9 cellular contexts compared by ENCODE assay signal in genomic region chr18:2572892-2573291, GRCh38. TPM values are rescaled to one million over a fixed set of nuclear protein-coding genes. Genes with fewer than 3 reads are reported as not detected.
A peak's percentile ranks its signal among the peaks of the same experiment; 100 is the strongest.
DNase-seq lines count a peak whose midpoint lies in the region; ATAC-seq and TF ChIP-seq lines count a peak whose summit lies in the region.
"Had no signal": no experiment of that assay in that cellular context is flagged by ENCODE, and none has a peak within 500 bp of the region (broad histone marks: within the 10 kb centered on the region; RNA-seq: fewer than 3 reads in every experiment).

No MANE protein-coding gene starts in this region.

- H3K27me3 ChIP-seq in PC-3 (ENCODE audit: low read length) = no peaks in the 10 kb centered on the region
- H3K27me3 ChIP-seq in endodermal cell (ENCODE audit: control insufficient read depth, insufficient read depth, low read length, poor library complexity, severe bottlenecking) = no peaks in the 10 kb centered on the region

- POLR2A ChIA-PET in PC-3 (lab: Charles Lee; ENCODE audit: unreplicated experiment) = interaction anchor here (1.0 to 1.2 kb wide), 2 partner anchors 83 to 84 kb away, joined by 3 to 7 read pairs; no protein-coding TSS in a partner anchor

- H3K4me3 ChIP-seq in PC-3 (ENCODE audit: low read length) (peak overlapping the region; percentile 97), endodermal cell (ENCODE audit: low read length) (peak overlapping the region; percentile 95), skeletal muscle cell (ENCODE audit: low read depth, low read length) (peak overlapping the region; percentile 74)

- H3K9ac ChIP-seq in PC-3 (ENCODE audit: low read length) (peak overlapping the region; percentile 94), endodermal cell (ENCODE audit: extremely low read depth, low read length, poor library complexity, severe bottlenecking) (peak overlapping the region; percentile 97)

- peaks cover 28% of the 10 kb centered on the region for H3K36me3 ChIP-seq in PC-3 (ENCODE audit: low read depth, low read length)
- H3K36me3 ChIP-seq in endodermal cell (ENCODE audit: control insufficient read depth, insufficient read depth, low read length) = peaks cover 32% of the 10 kb centered on the region

- H3K4me1 ChIP-seq in PC-3 (ENCODE audit: insufficient read depth, low read length) (peaks cover 15% of the 10 kb centered on the region), endodermal cell (ENCODE audit: control insufficient read depth, insufficient read depth, low read length) (peaks cover 4% of the 10 kb centered on the region)

- peak overlapping the region; percentile 99 for H3K27ac Mint-ChIP-seq in activated CD8-positive, alpha-beta memory T cell treated with anti-CD3 and anti-CD28 coated beads, Interleukin-2, amount 10 ng/mL, durations not matched to agents 7 days and 5 days
- peak overlapping the region; percentile 57 for H3K27ac Mint-ChIP-seq in endodermal cell

- no peak overlapping the region for H3K27ac ChIP-seq in PC-3 (ENCODE audit: low read length)
- H3K27ac ChIP-seq in endodermal cell (ENCODE audit: low read depth, low read length) = no peak overlapping the region

- peaks cover 56% of the 10 kb centered on the region for H3K4me1 Mint-ChIP-seq in activated CD8-positive, alpha-beta memory T cell treated with anti-CD3 and anti-CD28 coated beads, Interleukin-2, amount 10 ng/mL, durations not matched to agents 7 days and 5 days
- H3K4me1 Mint-ChIP-seq in endodermal cell = peaks cover 23% of the 10 kb centered on the region

- H3K9me3 ChIP-seq in PC-3 (ENCODE audit: low read length) (no peaks in the 10 kb centered on the region), endodermal cell (ENCODE audit: control insufficient read depth, low read length) (no peaks in the 10 kb centered on the region)

- peaks cover 84% of the 10 kb centered on the region for H3K79me2 ChIP-seq in PC-3 (ENCODE audit: low read length)

- no peaks in the 10 kb centered on the region for H3F3A ChIP-seq in PC-3 (ENCODE audit: low read length, unreplicated experiment)

- TF ChIP-seq CTCF in PC-3 (conservative IDR thresholded peaks at IDR 0.05; ENCODE audit: low read depth, low read length) = no peak
- no peak for TF ChIP-seq CTCF in endodermal cell (conservative IDR thresholded peaks at IDR 0.05)

- H4K20me1 ChIP-seq in PC-3 (ENCODE audit: low read length) = no peaks in the 10 kb centered on the region

- H3K36me3 Mint-ChIP-seq in activated CD8-positive, alpha-beta memory T cell treated with anti-CD3 and anti-CD28 coated beads, Interleukin-2, amount 10 ng/mL, durations not matched to agents 7 days and 5 days = peaks cover 50% of the 10 kb centered on the region
- H3K36me3 Mint-ChIP-seq in endodermal cell (ENCODE audit: low read depth) = peaks cover 15% of the 10 kb centered on the region

- H3K27me3 Mint-ChIP-seq in activated CD8-positive, alpha-beta memory T cell treated with anti-CD3 and anti-CD28 coated beads, Interleukin-2, amount 10 ng/mL, durations not matched to agents 7 days and 5 days = no peaks in the 10 kb centered on the region
- H3K27me3 Mint-ChIP-seq in endodermal cell (ENCODE audit: insufficient read depth) = no peaks in the 10 kb centered on the region

- H2AFZ ChIP-seq in PC-3 (ENCODE audit: low read length) = no peak overlapping the region

- no peak for ATAC-seq in activated CD8-positive, alpha-beta memory T cell treated with anti-CD3 and anti-CD28 coated beads, Interleukin-2, amount 10 ng/mL, durations not matched to agents 7 days and 5 days
- ATAC-seq in PC-3 (no peak), HG03045 (IDR thresholded peaks at IDR 0.05; ENCODE audit: unreplicated experiment) (no peak)

- CTCF ChIA-PET in activated CD8-positive, alpha-beta memory T cell treated with anti-CD3 and anti-CD28 coated beads, Interleukin-2, amount 10 ng/mL, durations not matched to agents 7 days and 5 days (lab: Charles Lee) = interaction anchor here (1.0 to 1.2 kb wide), 2 partner anchors 78 to 83 kb away, joined by 3 to 5 read pairs; no protein-coding TSS in a partner anchor
- CTCF ChIA-PET in PC-3 (lab: Charles Lee) = no interaction called here

- peak overlapping the region; percentile 97 for H3K4me3 Mint-ChIP-seq in activated CD8-positive, alpha-beta memory T cell treated with anti-CD3 and anti-CD28 coated beads, Interleukin-2, amount 10 ng/mL, durations not matched to agents 7 days and 5 days
- H3K4me3 Mint-ChIP-seq in endodermal cell = peak overlapping the region; percentile 94

- intact Hi-C loops in PC-3 (cut with micrococcal nuclease) = loop anchor here (5.0 kb wide), 1 partner anchor 34 kb away; no protein-coding TSS in a partner anchor

- H3K9me3 Mint-ChIP-seq in activated CD8-positive, alpha-beta memory T cell treated with anti-CD3 and anti-CD28 coated beads, Interleukin-2, amount 10 ng/mL, durations not matched to agents 7 days and 5 days (ENCODE audit: low read depth) = no peaks in the 10 kb centered on the region
- H3K9me3 Mint-ChIP-seq in endodermal cell = no peaks in the 10 kb centered on the region

- peak overlapping the region; percentile 81 for H3K4me2 ChIP-seq in PC-3 (ENCODE audit: low read length)

- DNase-seq in activated CD8-positive, alpha-beta memory T cell treated with anti-CD3 and anti-CD28 coated beads, Interleukin-2, amount 10 ng/mL, durations not matched to agents 7 days and 5 days = no peak
- DNase-seq in activated CD8-positive, alpha-beta memory T cell treated with anti-CD3 and anti-CD28 coated beads for 24 hours = no peak
- DNase-seq in PC-3 (no peak), endodermal cell (no peak), skeletal muscle cell (ENCODE audit: low read depth) (no peak), hippocampal formation (lab: John Stamatoyannopoulos, UW) (no peak)
- DNase-seq in activated effector memory CD4-positive, alpha-beta T cell treated with anti-CD3 and anti-CD28 coated beads, Interleukin-2, amount 50 U/mL, for 16 hours = no peak
- DNase-seq: dermis blood vessel endothelial cell had no signal

- no peaks in the 10 kb centered on the region for H3K9me2 ChIP-seq in PC-3 (replicated peaks; ENCODE audit: low read length)

- 0 to 13% methylated on average over 1 to 5 of the region's 5 CpGs for WGBS in endodermal cell (ENCODE audit: insufficient coverage in 1 of 2, insufficient read length in 1 of 2), 2 experiments

- no TSS peak for BruUV-seq in PC-3 (replicated peaks; lab: Mats Ljungman, UMichigan)

RNA-seq across cellular contexts. Expression of gene NDC80, which starts 1.5 kb away (rescaled TPM):
- total RNA-seq in activated CD8-positive, alpha-beta memory T cell treated with anti-CD3 and anti-CD28 coated beads, Interleukin-2, amount 10 ng/mL, durations not matched to agents 7 days and 5 days = 100 to 1,000 TPM in 1 of 2 experiments, 10 to 100 TPM in 1; 83.9 to 101 TPM
- total RNA-seq in PC-3 (2014; rRNA removed) (26.0 and 53.4 TPM in 2 replicates), endodermal cell (10 to 100 TPM; 29.7 to 61.8 TPM)
- polyA plus RNA-seq in endodermal cell (2013, experiment 1 of 2) = 52.1 TPM
- polyA plus RNA-seq in endodermal cell (2013, experiment 2 of 2) = 53.9 TPM

RNA-seq across cellular contexts. Expression of gene METTL4, which starts 1.6 kb away (rescaled TPM):
- total RNA-seq in activated CD8-positive, alpha-beta memory T cell treated with anti-CD3 and anti-CD28 coated beads, Interleukin-2, amount 10 ng/mL, durations not matched to agents 7 days and 5 days = 10 to 100 TPM; 20.9 to 25.3 TPM
- 7.5 and 8.6 TPM in 2 replicates for total RNA-seq in PC-3 (2014; rRNA removed)
- total RNA-seq in endodermal cell = 10 to 100 TPM; 11.2 to 17.5 TPM
- polyA plus RNA-seq in endodermal cell (2013, experiment 1 of 2) = 17.5 TPM
- 17.3 TPM for polyA plus RNA-seq in endodermal cell (2013, experiment 2 of 2)
